8 cellular contexts compared by ENCODE assay signal in the genomic region with DNA sequence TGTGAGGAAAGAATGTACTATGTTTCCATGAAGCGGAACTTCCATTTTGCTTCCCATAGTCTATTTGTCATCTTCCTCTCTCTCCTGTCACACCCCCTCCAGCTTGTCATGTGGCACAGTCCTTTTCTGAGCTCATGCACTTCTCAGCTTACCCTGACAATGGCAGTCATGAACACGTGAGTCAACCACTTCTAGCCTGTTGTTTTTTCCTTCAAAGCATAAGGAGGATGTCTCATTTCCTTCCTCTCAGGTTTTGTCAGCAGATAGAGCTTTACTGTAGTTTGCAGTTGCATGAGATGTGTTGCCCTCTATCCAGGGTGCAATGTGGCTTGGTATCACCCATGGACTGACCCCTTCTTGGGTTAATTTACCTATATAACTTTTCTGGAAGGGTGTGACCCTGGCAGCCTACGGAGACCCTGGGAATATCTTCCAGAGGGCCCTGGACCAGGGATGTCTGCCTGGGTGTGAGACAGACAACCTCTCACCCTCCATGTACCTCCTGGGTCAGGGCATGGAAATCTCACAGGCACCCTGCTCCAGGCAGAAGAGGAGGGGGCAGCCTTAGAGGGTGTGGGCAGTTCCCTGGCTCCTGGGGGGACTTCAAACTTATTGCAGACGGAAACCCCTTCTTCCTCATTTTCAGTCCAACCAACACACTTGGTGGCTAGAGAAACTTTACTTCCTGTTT. TPM values are rescaled to one million over a fixed set of nuclear protein-coding genes. Genes with fewer than 3 reads are reported as not detected.
A peak's percentile ranks its signal among the peaks of the same experiment; 100 is the strongest.
DNase-seq lines count a peak whose midpoint lies in the region; ATAC-seq and TF ChIP-seq lines count a peak whose summit lies in the region.

No MANE protein-coding gene starts in this region.

- H3K27ac ChIP-seq in CD8-positive, alpha-beta memory T cell (ENCODE audit: low read depth, low read length), result peak overlapping the region; percentile 40
- H3K27ac ChIP-seq in GM23338 (ENCODE audit: low read depth), result no peak overlapping the region

- no peaks in the 10 kb centered on the region for H3K9me3 ChIP-seq in CD8-positive, alpha-beta memory T cell (ENCODE audit: low read length)

- H2AFZ ChIP-seq in GM23338, result no peak overlapping the region

- TF ChIP-seq CTCF in GM23338 (conservative IDR thresholded peaks at IDR 0.05; ENCODE audit: low read depth in 2 of 2) (no peak), fibroblast of the aortic adventitia (IDR thresholded peaks at IDR 0.05; ENCODE audit: insufficient read depth, low read length) (no peak)

- POLR2A ChIA-PET in CD8-positive, alpha-beta memory T cell (lab: Charles Lee), result interaction anchor here (0.6 to 1.7 kb wide), 4 partner anchors 10 to 412 kb away, joined by 3 to 9 read pairs (median 4); a partner anchor contains a TSS

- H3K27me3 Mint-ChIP-seq in CD8-positive, alpha-beta memory T cell, result no peaks in the 10 kb centered on the region
- H3K27me3 Mint-ChIP-seq in GM23338 (ENCODE audit: insufficient read depth, low read depth, poor library complexity), result peaks cover 5% of the 10 kb centered on the region

- no peaks in the 10 kb centered on the region for H3K9me2 ChIP-seq in GM23338 (ENCODE audit: insufficient read depth)

- H4K20me1 ChIP-seq in GM23338 (replicated peaks; ENCODE audit: insufficient read depth), result no peaks in the 10 kb centered on the region; the same call in 1 of the 2 replicates

- H3K4me3 ChIP-seq in CD8-positive, alpha-beta memory T cell (ENCODE audit: low read length), result peak overlapping the region; percentile 42
- H3K4me3 ChIP-seq in GM23338 (no peak overlapping the region), fibroblast of the aortic adventitia (ENCODE audit: low read depth, low read length) (no peak overlapping the region)

- peaks cover 49 to 59% (median 57%) of the 10 kb centered on the region in 3 donors for H3K4me1 Mint-ChIP-seq in CD8-positive, alpha-beta memory T cell
- peaks cover 4% of the 10 kb centered on the region; the same call in 2 of the 3 replicates for H3K4me1 Mint-ChIP-seq in GM23338

- peaks cover 0 to 10% (median 0%) of the 10 kb centered on the region in 3 donors for H3K36me3 Mint-ChIP-seq in CD8-positive, alpha-beta memory T cell
- peaks cover under 1% of the 10 kb centered on the region; the same call in 2 of the 3 replicates for H3K36me3 Mint-ChIP-seq in GM23338 (ENCODE audit: low read depth)

- no peaks in the 10 kb centered on the region for H3K9me3 Mint-ChIP-seq in CD8-positive, alpha-beta memory T cell
- H3K9me3 Mint-ChIP-seq in GM23338, result peaks cover 16% of the 10 kb centered on the region

- H3K4me1 ChIP-seq in CD8-positive, alpha-beta memory T cell (ENCODE audit: insufficient read depth, low read length), result peaks cover 36% of the 10 kb centered on the region
- peaks cover 4% of the 10 kb centered on the region; the same call in 1 of the 2 replicates for H3K4me1 ChIP-seq in GM23338 (ENCODE audit: insufficient read depth)

- H3K27me3 ChIP-seq in CD8-positive, alpha-beta memory T cell (ENCODE audit: insufficient read depth, low read length, poor library complexity, severe bottlenecking), result no peaks in the 10 kb centered on the region
- H3K27me3 ChIP-seq in GM23338 (ENCODE audit: insufficient read depth), result no peaks in the 10 kb centered on the region

- no peaks in the 10 kb centered on the region for H3F3A ChIP-seq in GM23338 (replicated peaks; ENCODE audit: low read depth)

- H3K27ac Mint-ChIP-seq in CD8-positive, alpha-beta memory T cell, result peak overlapping the region; percentile 40 to 97 (median 83)
- H3K27ac Mint-ChIP-seq in GM23338, result no peak overlapping the region

- peak overlapping the region; percentile 10 to 75 (median 63) for H3K4me3 Mint-ChIP-seq in CD8-positive, alpha-beta memory T cell
- H3K4me3 Mint-ChIP-seq in GM23338, result no peak overlapping the region

- no peak for ATAC-seq in GM23338

- peaks cover 7% of the 10 kb centered on the region for H3K79me2 ChIP-seq in GM23338 (replicated peaks; ENCODE audit: insufficient read depth)

- H3K36me3 ChIP-seq in CD8-positive, alpha-beta memory T cell (ENCODE audit: insufficient read depth, low read length), result no peaks in the 10 kb centered on the region
- no peaks in the 10 kb centered on the region for H3K36me3 ChIP-seq in GM23338 (ENCODE audit: insufficient read depth)

- H3K4me2 ChIP-seq in GM23338, result no peak overlapping the region

- CTCF ChIA-PET in CD8-positive, alpha-beta memory T cell (lab: Charles Lee), result interaction anchor here (0.6 to 4.9 kb wide), 19 partner anchors 8 to 1025 kb away, joined by 3 to 44 read pairs (median 5); a partner anchor contains a TSS

- DNase-seq in CD8-positive, alpha-beta memory T cell, result peak; percentile 52 to 88 (median 85)
- DNase-seq in GM23338 (ENCODE audit: low spot score), result peak; percentile 17
- peak; percentile 92 to 96 for DNase-seq in NOMO-1 (lab: John Stamatoyannopoulos, UW; ENCODE audit: unreplicated experiment in 2 of 2)
- DNase-seq in activated CD8-positive, alpha-beta memory T cell treated with anti-CD3 and anti-CD28 coated beads, Interleukin-2, amount 50 U/mL, for 48 hours, result peak; percentile 70
- peak; percentile 67 for DNase-seq in fibroblast of the aortic adventitia (ENCODE audit: low read depth)
- peak; percentile 97 for DNase-seq in pulmonary artery endothelial cell (ENCODE audit: low read depth, low spot score)
- no peak for DNase-seq in NCI-H2081 treated with DMSO at 0.1 percent for 48 hours (lab: John Stamatoyannopoulos, UW)
- DNase-seq in cerebellar cortex (ENCODE audit: low spot score), result no peak

TF ChIP-seq in GM23338, 12 proteins besides CTCF, POLR2A, EP300 and RAD21:
- TF ChIP-seq, protein P1, sequence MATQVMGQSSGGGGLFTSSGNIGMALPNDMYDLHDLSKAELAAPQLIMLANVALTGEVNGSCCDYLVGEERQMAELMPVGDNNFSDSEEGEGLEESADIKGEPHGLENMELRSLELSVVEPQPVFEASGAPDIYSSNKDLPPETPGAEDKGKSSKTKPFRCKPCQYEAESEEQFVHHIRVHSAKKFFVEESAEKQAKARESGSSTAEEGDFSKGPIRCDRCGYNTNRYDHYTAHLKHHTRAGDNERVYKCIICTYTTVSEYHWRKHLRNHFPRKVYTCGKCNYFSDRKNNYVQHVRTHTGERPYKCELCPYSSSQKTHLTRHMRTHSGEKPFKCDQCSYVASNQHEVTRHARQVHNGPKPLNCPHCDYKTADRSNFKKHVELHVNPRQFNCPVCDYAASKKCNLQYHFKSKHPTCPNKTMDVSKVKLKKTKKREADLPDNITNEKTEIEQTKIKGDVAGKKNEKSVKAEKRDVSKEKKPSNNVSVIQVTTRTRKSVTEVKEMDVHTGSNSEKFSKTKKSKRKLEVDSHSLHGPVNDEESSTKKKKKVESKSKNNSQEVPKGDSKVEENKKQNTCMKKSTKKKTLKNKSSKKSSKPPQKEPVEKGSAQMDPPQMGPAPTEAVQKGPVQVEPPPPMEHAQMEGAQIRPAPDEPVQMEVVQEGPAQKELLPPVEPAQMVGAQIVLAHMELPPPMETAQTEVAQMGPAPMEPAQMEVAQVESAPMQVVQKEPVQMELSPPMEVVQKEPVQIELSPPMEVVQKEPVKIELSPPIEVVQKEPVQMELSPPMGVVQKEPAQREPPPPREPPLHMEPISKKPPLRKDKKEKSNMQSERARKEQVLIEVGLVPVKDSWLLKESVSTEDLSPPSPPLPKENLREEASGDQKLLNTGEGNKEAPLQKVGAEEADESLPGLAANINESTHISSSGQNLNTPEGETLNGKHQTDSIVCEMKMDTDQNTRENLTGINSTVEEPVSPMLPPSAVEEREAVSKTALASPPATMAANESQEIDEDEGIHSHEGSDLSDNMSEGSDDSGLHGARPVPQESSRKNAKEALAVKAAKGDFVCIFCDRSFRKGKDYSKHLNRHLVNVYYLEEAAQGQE (IDR thresholded peaks at IDR 0.05; ENCODE audit: unreplicated experiment), result no peak
- no peak for TF ChIP-seq NANOG (IDR thresholded peaks at IDR 0.05; ENCODE audit: borderline replicate concordance)
- TF ChIP-seq, protein P2, sequence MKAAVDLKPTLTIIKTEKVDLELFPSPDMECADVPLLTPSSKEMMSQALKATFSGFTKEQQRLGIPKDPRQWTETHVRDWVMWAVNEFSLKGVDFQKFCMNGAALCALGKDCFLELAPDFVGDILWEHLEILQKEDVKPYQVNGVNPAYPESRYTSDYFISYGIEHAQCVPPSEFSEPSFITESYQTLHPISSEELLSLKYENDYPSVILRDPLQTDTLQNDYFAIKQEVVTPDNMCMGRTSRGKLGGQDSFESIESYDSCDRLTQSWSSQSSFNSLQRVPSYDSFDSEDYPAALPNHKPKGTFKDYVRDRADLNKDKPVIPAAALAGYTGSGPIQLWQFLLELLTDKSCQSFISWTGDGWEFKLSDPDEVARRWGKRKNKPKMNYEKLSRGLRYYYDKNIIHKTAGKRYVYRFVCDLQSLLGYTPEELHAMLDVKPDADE (IDR thresholded peaks at IDR 0.05), result no peak
- no peak for TF ChIP-seq POLR2AphosphoS5 (IDR thresholded peaks at IDR 0.05; ENCODE audit: low read depth)
- no peak for TF ChIP-seq JUNB (IDR thresholded peaks at IDR 0.05; ENCODE audit: unreplicated experiment)
- TF ChIP-seq STAT1 (IDR thresholded peaks at IDR 0.05; ENCODE audit: unreplicated experiment), result no peak
- no peak for TF ChIP-seq ZNF331 (CRISPR knock-in tag; IDR thresholded peaks at IDR 0.05; ENCODE audit: low read depth)

RNA-seq across cellular contexts. Expression of a gene that starts 4.0 kb away (rescaled TPM):
- total RNA-seq in CD8-positive, alpha-beta memory T cell, result 10 to 100 TPM; 89.0 to 89.7 TPM
- 15.5 TPM for polyA plus RNA-seq in CD8-positive, alpha-beta memory T cell
- 31.7 and 36.5 TPM in 2 replicates for total RNA-seq in GM23338 (2014; rRNA removed; shearing (Covaris generic))
- 10.2 and 13.8 TPM in 2 replicates for polyA plus RNA-seq in GM23338 (2016; fragmentation: Nextera tagmentation; extraction: Ambion mirVana)
- 13.6 and 17.7 TPM in 2 replicates for total RNA-seq in fibroblast of the aortic adventitia (ENCODE audit: low replicate concordance)
- total RNA-seq in pulmonary artery endothelial cell, result 29.1 and 32.9 TPM in 2 replicates

Comparison
In these comparisons a context has a peak if more than half of its experiments do, and no peak if none do; other contexts are left out.
1. DNase-seq: peak in CD8-positive, alpha-beta memory T cell (5 of 5), GM23338 (single experiment), NOMO-1 (2 of 2), activated CD8-positive, alpha-beta memory T cell treated with anti-CD3 and anti-CD28 coated beads, Interleukin-2, amount 50 U/mL, for 48 hours (single experiment), fibroblast of the aortic adventitia (single experiment) and pulmonary artery endothelial cell (single experiment); none in NCI-H2081 treated with DMSO at 0.1 percent for 48 hours (single experiment) and cerebellar cortex (single experiment).